In genomic region chr15:60414016-60414682, GRCh38 we compare ENCODE assay signal across 13 cellular contexts. TPM values are rescaled to one million over a fixed set of nuclear protein-coding genes. Genes with fewer than 3 reads are reported as not detected.
DNase-seq lines count a peak whose midpoint lies in the region; ATAC-seq and TF ChIP-seq lines count a peak whose summit lies in the region.
"Had no signal": no experiment of that assay in that cellular context is flagged by ENCODE, and none has a peak within 500 bp of the region (broad histone marks: within the 10 kb centered on the region; RNA-seq: fewer than 3 reads in every experiment).

No MANE protein-coding gene starts in this region.

- no peaks in the 10 kb centered on the region for H3K27me3 ChIP-seq in stomach
- H3K27me3 ChIP-seq: neutrophil, upper lobe of left lung had no signal

- ATAC-seq in HG03520 (IDR thresholded peaks at IDR 0.05; ENCODE audit: unreplicated experiment) = no peak
- no peak for ATAC-seq in GM19397 (IDR thresholded peaks at IDR 0.05; ENCODE audit: unreplicated experiment)
- ATAC-seq: effector memory CD8-positive, alpha-beta T cell had no signal

- H3K27ac ChIP-seq in VCaP (peak overlapping the region; percentile 22; the same call in 1 of the 2 replicates), stomach (peak overlapping the region; percentile 29 to 72 (median 65))
- H3K27ac ChIP-seq: neutrophil had no signal

- H3K4me1 ChIP-seq in stomach = peaks cover 8 to 24% (median 22%) of the 10 kb centered on the region in 4 donors

- H3K9me3 ChIP-seq in stomach = no peaks in the 10 kb centered on the region
- H3K9me3 ChIP-seq: neutrophil, upper lobe of left lung had no signal

- 50 to 60% (median 56%) methylated on average over 10 of the region's 10 CpGs for WGBS in stomach, 5 donors

- TF ChIP-seq CTCF in VCaP (conservative IDR thresholded peaks at IDR 0.05) = no peak
- no peak for TF ChIP-seq CTCF in stomach (IDR thresholded peaks at IDR 0.05)

- no peak for TF ChIP-seq POLR2A in stomach (IDR thresholded peaks at IDR 0.05)

- H3K36me3 ChIP-seq in stomach = no peaks in the 10 kb centered on the region
- H3K36me3 ChIP-seq: neutrophil, upper lobe of left lung had no signal

- intact Hi-C loops in stomach (cut with DNase I; ENCODE audit: low total_unique reads) = no loop called here

- H3K4me3 ChIP-seq in stomach = no peak overlapping the region
- H3K4me3 ChIP-seq: upper lobe of left lung had no signal

- TF ChIP-seq EP300 in stomach (IDR thresholded peaks at IDR 0.05) = no peak

- DNase-seq in LHCN-M2 (ENCODE audit: low read depth) = peak; percentile 58
- peak; percentile 77 for DNase-seq in fibroblast of peridontal ligament (ENCODE audit: extremely low read depth)
- DNase-seq in stomach = no peak
- no peak for DNase-seq in ureter (ENCODE audit: low spot score)
- DNase-seq in activated T-cell treated with anti-CD3 and anti-CD28 coated beads, Interleukin-2, amount 50 U/mL, for 1 hour = no peak
- DNase-seq: activated CD4-positive, alpha-beta T cell treated with anti-CD3 and anti-CD28 coated beads for 4 hours; DMS79; effector memory CD8-positive, alpha-beta T cell; upper lobe of left lung had no signal

RNA-seq across cellular contexts. Expression of gene ANXA2, which starts 16.4 kb away (rescaled TPM):
- total RNA-seq in LHCN-M2 (2014; rRNA removed) (3,230 and 3,804 TPM in 2 replicates), stomach (1,000 to 10,000 TPM in 1 of 5 donors, 100 to 1,000 TPM in 4; 292 to 1,332 (median 460) TPM), ureter (684 TPM)
- 7,075 TPM for polyA plus RNA-seq in LHCN-M2 (2012)
- polyA plus RNA-seq in stomach = 100 to 1,000 TPM; 600 to 928 (median 774) TPM

Comparison
In these comparisons a context has a peak if more than half of its experiments do, and no peak if none do; other contexts are left out.
1. DNase-seq: peak in LHCN-M2 (single experiment) and fibroblast of peridontal ligament (single experiment); none in stomach (single experiment), ureter (single experiment) and activated T-cell treated with anti-CD3 and anti-CD28 coated beads, Interleukin-2, amount 50 U/mL, for 1 hour (single experiment).